24 cellular contexts compared by ENCODE assay signal in the genomic region with DNA sequence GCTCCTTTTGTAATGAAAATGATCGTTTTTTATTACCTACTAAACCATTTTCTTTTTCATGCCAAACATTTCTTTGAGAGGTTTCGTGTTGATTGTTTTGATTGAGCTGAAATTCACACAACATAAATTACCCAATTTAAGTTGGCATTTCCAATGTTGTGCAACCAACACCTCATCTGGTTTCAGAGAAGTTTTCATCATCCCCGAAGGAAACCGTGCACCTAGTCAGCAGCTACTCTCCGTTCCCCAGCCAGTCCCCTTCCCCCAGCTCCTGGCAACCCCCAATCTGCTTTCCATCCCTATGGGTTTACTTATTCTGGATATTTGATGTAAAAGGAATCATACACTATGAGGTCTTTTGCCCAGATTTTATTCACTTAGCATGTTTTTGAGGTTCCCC.
"Had no signal": no experiment of that assay in that cellular context is flagged by ENCODE, and none has a peak within 500 bp of the region (broad histone marks: within the 10 kb centered on the region; RNA-seq: fewer than 3 reads in every experiment).

No MANE protein-coding gene starts in this region.

- H3K27me3 Mint-ChIP-seq: stimulated activated naive B cell treated with anti-CD40 and anti-IgM and Interleukin-4, amounts not matched to agents 10 μg/mL and 1 μg/mL and 100 μg/mL, for 72 hours; stimulated activated naive CD8-positive, alpha-beta T cell treated with anti-CD3 and anti-CD28 coated beads, Interleukin-15, Interleukin-2, amounts not matched to agents 100 ng/mL and 50 ng/mL, for 24 hours had no signal

- H3K4me3 Mint-ChIP-seq: mesothelial cell of epicardium; naive B cell; natural killer cell; nephron progenitor cell; neural progenitor cell; stimulated activated naive B cell treated with anti-CD40 and anti-IgM and Interleukin-4, amounts not matched to agents 10 μg/mL and 1 μg/mL and 100 μg/mL, for 72 hours; stimulated activated naive CD8-positive, alpha-beta T cell treated with anti-CD3 and anti-CD28 coated beads, Interleukin-15, Interleukin-2, amounts not matched to agents 100 ng/mL and 50 ng/mL, for 24 hours had no signal

- H2AFZ ChIP-seq: hepatocyte, neural progenitor cell, parathyroid adenoma had no signal

- H3K36me3 ChIP-seq: left ventricle myocardium inferior, neural progenitor cell, neutrophil, right atrium auricular region, thoracic aorta, upper lobe of right lung had no signal

- H3K36me3 Mint-ChIP-seq: mesothelial cell of epicardium; naive B cell; natural killer cell; stimulated activated naive B cell treated with anti-CD40 and anti-IgM and Interleukin-4, amounts not matched to agents 10 μg/mL and 1 μg/mL and 100 μg/mL, for 72 hours had no signal

- H3K4me1 ChIP-seq: left ventricle myocardium inferior, neural progenitor cell, parathyroid adenoma, right atrium auricular region, suprapubic skin, tibial artery, upper lobe of right lung had no signal

- H3K79me2 ChIP-seq: hepatocyte, parathyroid adenoma had no signal

- H3K27me3 ChIP-seq: hepatocyte, neural progenitor cell, neutrophil, right atrium auricular region, suprapubic skin, tibial artery, upper lobe of right lung had no signal

- H3K9me3 ChIP-seq: left ventricle myocardium inferior, neutrophil, right atrium auricular region, suprapubic skin, thoracic aorta, tibial artery, upper lobe of right lung had no signal

- H3K4me3 ChIP-seq: hepatocyte, left ventricle myocardium inferior, lung, neural progenitor cell, right atrium auricular region, skin epidermis, suprapubic skin, thoracic aorta, tibial artery, upper lobe of right lung had no signal

- H3K4me2 ChIP-seq: hepatocyte, neural progenitor cell had no signal

- DNase-seq: left ventricle myocardium inferior; naive B cell; natural killer cell; occipital lobe; stimulated activated CD4-positive, alpha-beta T cell treated with anti-CD3 and anti-CD28 coated beads, Interleukin-12 subunit alpha, Interleukin-12 subunit beta, amount 100 ng/mL, for 4 hours; stimulated activated CD4-positive, alpha-beta T cell treated with anti-CD3 and anti-CD28 coated beads, Interleukin-15, amount 100 ng/mL, for 24 hours; stimulated activated CD4-positive, alpha-beta T cell treated with anti-CD3 and anti-CD28 coated beads, Interleukin-2, amount 100 ng/mL, for 24 hours; stimulated activated CD4-positive, alpha-beta T cell treated with anti-CD3 and anti-CD28 coated beads, Interleukin-4, amount 100 ng/mL, for 1 hour; stimulated activated naive B cell treated with anti-CD40 and anti-IgM and Interleukin-4, amounts not matched to agents 10 μg/mL and 1 μg/mL and 100 μg/mL, for 72 hours; tibial artery; upper lobe of right lung had no signal

- ATAC-seq: natural killer cell; sciatic nerve; stimulated activated naive B cell treated with anti-CD40 and anti-IgM and Interleukin-4, amounts not matched to agents 10 μg/mL and 1 μg/mL and 100 μg/mL, for 72 hours; upper lobe of right lung had no signal

- H3K9me3 Mint-ChIP-seq: mesothelial cell of epicardium; nephron progenitor cell; neural progenitor cell; stimulated activated naive CD8-positive, alpha-beta T cell treated with anti-CD3 and anti-CD28 coated beads, Interleukin-15, Interleukin-2, amounts not matched to agents 100 ng/mL and 50 ng/mL, for 24 hours had no signal

- H3K27ac ChIP-seq: hepatocyte, left ventricle myocardium inferior, neural progenitor cell, neutrophil, parathyroid adenoma, right atrium auricular region, skin epidermis, suprapubic skin, thoracic aorta, tibial artery, upper lobe of right lung had no signal

- H3K27ac Mint-ChIP-seq: mesothelial cell of epicardium; naive B cell; natural killer cell; nephron progenitor cell; neural progenitor cell; stimulated activated naive B cell treated with anti-CD40 and anti-IgM and Interleukin-4, amounts not matched to agents 10 μg/mL and 1 μg/mL and 100 μg/mL, for 72 hours; stimulated activated naive CD8-positive, alpha-beta T cell treated with anti-CD3 and anti-CD28 coated beads, Interleukin-15, Interleukin-2, amounts not matched to agents 100 ng/mL and 50 ng/mL, for 24 hours had no signal

- H3K4me1 Mint-ChIP-seq: mesothelial cell of epicardium; naive B cell; natural killer cell; stimulated activated naive B cell treated with anti-CD40 and anti-IgM and Interleukin-4, amounts not matched to agents 10 μg/mL and 1 μg/mL and 100 μg/mL, for 72 hours had no signal
